Comparison of ENCODE assay signal across 1 cellular context in the genomic region with DNA sequence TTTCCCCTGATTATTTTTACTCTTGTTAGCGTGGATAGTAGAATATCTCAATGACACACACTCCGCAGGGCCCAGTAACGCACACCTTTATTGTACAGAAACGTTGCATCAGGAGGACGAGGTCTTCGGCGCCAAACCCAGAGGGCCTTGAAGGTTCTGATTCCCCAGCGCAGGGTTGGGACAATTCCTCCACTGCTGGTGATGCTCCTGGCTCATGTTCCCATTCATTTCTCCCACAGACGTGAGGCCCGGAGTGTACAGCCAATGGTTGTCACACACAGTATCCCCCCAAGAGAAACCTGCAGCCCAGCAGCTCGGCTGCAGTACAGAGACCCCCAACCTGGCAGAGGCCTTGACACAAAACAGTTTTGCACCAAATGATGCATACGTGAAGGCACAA.
TF ChIP-seq lines count a peak whose summit lies in the region.

No MANE protein-coding gene starts in this region.

TF ChIP-seq in IMR-90, 13 proteins besides CTCF, POLR2A, EP300 and RAD21 (continued from another document):
- TF ChIP-seq CEBPB (IDR thresholded peaks at IDR 0.05; ENCODE audit: low read depth, low read length) (no peak), MAFK (IDR thresholded peaks at IDR 0.05; ENCODE audit: low read depth, low read length) (no peak), RFX5 (IDR thresholded peaks at IDR 0.05; ENCODE audit: low read depth, low read length) (no peak), RCOR1 (IDR thresholded peaks at IDR 0.05; ENCODE audit: insufficient replicate concordance, low read length) (no peak), NFE2L2 (IDR thresholded peaks at IDR 0.05; ENCODE audit: low read depth, low read length) (no peak), MAZ (IDR thresholded peaks at IDR 0.05; ENCODE audit: borderline replicate concordance, low read depth, low read length) (no peak), BHLHE40 (IDR thresholded peaks at IDR 0.05; ENCODE audit: low read depth, low read length) (no peak), MXI1 (IDR thresholded peaks at IDR 0.05; ENCODE audit: borderline replicate concordance, low read depth, low read length) (no peak), CHD1 (IDR thresholded peaks at IDR 0.05; ENCODE audit: low read depth, low read length) (no peak)
- TF ChIP-seq, protein P1, sequence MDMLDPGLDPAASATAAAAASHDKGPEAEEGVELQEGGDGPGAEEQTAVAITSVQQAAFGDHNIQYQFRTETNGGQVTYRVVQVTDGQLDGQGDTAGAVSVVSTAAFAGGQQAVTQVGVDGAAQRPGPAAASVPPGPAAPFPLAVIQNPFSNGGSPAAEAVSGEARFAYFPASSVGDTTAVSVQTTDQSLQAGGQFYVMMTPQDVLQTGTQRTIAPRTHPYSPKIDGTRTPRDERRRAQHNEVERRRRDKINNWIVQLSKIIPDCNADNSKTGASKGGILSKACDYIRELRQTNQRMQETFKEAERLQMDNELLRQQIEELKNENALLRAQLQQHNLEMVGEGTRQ (IDR thresholded peaks at IDR 0.05; ENCODE audit: low read depth, low read length) = no peak
- TF ChIP-seq, protein P2, sequence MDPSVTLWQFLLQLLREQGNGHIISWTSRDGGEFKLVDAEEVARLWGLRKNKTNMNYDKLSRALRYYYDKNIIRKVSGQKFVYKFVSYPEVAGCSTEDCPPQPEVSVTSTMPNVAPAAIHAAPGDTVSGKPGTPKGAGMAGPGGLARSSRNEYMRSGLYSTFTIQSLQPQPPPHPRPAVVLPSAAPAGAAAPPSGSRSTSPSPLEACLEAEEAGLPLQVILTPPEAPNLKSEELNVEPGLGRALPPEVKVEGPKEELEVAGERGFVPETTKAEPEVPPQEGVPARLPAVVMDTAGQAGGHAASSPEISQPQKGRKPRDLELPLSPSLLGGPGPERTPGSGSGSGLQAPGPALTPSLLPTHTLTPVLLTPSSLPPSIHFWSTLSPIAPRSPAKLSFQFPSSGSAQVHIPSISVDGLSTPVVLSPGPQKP (IDR thresholded peaks at IDR 0.05; ENCODE audit: borderline replicate concordance, low read depth, low read length) = no peak
